ENCODE assay signal across 16 cellular contexts in the genomic region with DNA sequence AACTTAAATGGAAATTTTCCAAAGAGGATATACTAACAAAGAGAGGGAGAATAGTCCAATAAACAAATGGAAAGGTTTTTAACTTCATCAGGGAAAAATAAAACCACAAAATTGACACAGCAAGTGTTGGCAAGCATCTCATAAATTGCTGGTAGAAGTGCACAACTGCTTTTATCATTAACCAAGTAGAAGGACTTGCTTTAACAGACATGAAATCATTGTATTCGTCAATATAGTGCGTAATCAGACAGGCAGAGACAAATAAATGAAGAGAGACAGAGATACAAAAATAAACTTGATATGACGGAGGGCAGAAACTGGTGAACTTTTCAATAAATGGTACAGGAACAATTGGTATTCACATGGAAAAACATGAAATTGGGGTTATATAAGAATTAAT. TPM values are rescaled to one million over a fixed set of nuclear protein-coding genes. Genes with fewer than 3 reads are reported as not detected.
A peak's percentile ranks its signal among the peaks of the same experiment; 100 is the strongest.
DNase-seq lines count a peak whose midpoint lies in the region; ATAC-seq and TF ChIP-seq lines count a peak whose summit lies in the region.
"Had no signal": no experiment of that assay in that cellular context is flagged by ENCODE, and none has a peak within 500 bp of the region (broad histone marks: within the 10 kb centered on the region; RNA-seq: fewer than 3 reads in every experiment).

No MANE protein-coding gene starts in this region.

- BruUV-seq in Panc1 (replicated peaks; lab: Mats Ljungman, UMichigan), result TSS peak; percentile 29

- H3K36me3 ChIP-seq in Panc1 (ENCODE audit: control insufficient read depth, insufficient read depth, low read length), result peaks cover 3% of the 10 kb centered on the region; the same call in 1 of the 2 replicates

- H3K36me3 Mint-ChIP-seq in activated naive CD8-positive, alpha-beta T cell, result peaks cover 15% of the 10 kb centered on the region
- peaks cover 50% of the 10 kb centered on the region for H3K36me3 Mint-ChIP-seq in activated naive CD8-positive, alpha-beta T cell treated with anti-CD3 and anti-CD28 coated beads, Interleukin-2, amount 50 U/mL, for 24 hours (ENCODE audit: low read depth)
- H3K36me3 Mint-ChIP-seq in central memory CD8-positive, alpha-beta T cell (ENCODE audit: insufficient read depth), result peaks cover 50% of the 10 kb centered on the region
- peaks cover 38% of the 10 kb centered on the region for H3K36me3 Mint-ChIP-seq in osteocyte (ENCODE audit: unreplicated experiment)

- POLR2A ChIA-PET in Panc1 (lab: Charles Lee), result no interaction called here

- CTCF ChIA-PET in Panc1 (lab: Charles Lee), result no interaction called here

- H3K4me1 ChIP-seq in Panc1 (ENCODE audit: control insufficient read depth, insufficient read depth, low read length), result no peaks in the 10 kb centered on the region; the same call in 1 of the 2 replicates
- H3K4me1 ChIP-seq: BE2C, Caco-2 had no signal

- no peak overlapping the region for H3K27ac ChIP-seq in Panc1 (ENCODE audit: low read length)

- DNase-seq in activated naive CD8-positive, alpha-beta T cell treated with anti-CD3 and anti-CD28 coated beads, Interleukin-2, amount 50 U/mL, for 24 hours, result no peak
- DNase-seq in Panc1 (ENCODE audit: low read depth, low spot score), result no peak
- DNase-seq in central memory CD8-positive, alpha-beta T cell (ENCODE audit: low spot score in 2 of 2), result no peak
- no peak for DNase-seq in osteocyte (ENCODE audit: extremely low spot score, unreplicated experiment)
- DNase-seq in activated CD8-positive, alpha-beta memory T cell treated with anti-CD3 and anti-CD28 coated beads, Interleukin-2, amount 50 U/mL, for 4 hours, result no peak
- no peak for DNase-seq in RKO (ENCODE audit: low spot score)
- DNase-seq: ACHN; BE2C; C1 segment of cervical spinal cord; Caco-2; CD4-positive, alpha-beta T cell; DMS79 treated with DMSO at 0.1 percent for 48 hours; GF-D8; HCEC 1CT; KG1 had no signal

- no peaks in the 10 kb centered on the region for H3K9me3 ChIP-seq in Panc1 (ENCODE audit: control insufficient read depth, insufficient read depth, low read depth, low read length)
- H3K9me3 ChIP-seq: BE2C, Caco-2 had no signal

- no peaks in the 10 kb centered on the region for H3K9me3 Mint-ChIP-seq in activated naive CD8-positive, alpha-beta T cell (ENCODE audit: low read depth)
- no peaks in the 10 kb centered on the region for H3K9me3 Mint-ChIP-seq in activated naive CD8-positive, alpha-beta T cell treated with anti-CD3 and anti-CD28 coated beads, Interleukin-2, amount 50 U/mL, for 24 hours
- no peaks in the 10 kb centered on the region for H3K9me3 Mint-ChIP-seq in central memory CD8-positive, alpha-beta T cell
- H3K9me3 Mint-ChIP-seq in osteocyte (ENCODE audit: unreplicated experiment), result peaks cover 6% of the 10 kb centered on the region
- H3K9me3 Mint-ChIP-seq: CD4-positive, alpha-beta T cell had no signal

- peak overlapping the region; percentile 30 for H3K27ac Mint-ChIP-seq in activated naive CD8-positive, alpha-beta T cell
- H3K27ac Mint-ChIP-seq in activated naive CD8-positive, alpha-beta T cell treated with anti-CD3 and anti-CD28 coated beads, Interleukin-2, amount 50 U/mL, for 24 hours, result no peak overlapping the region
- H3K27ac Mint-ChIP-seq in central memory CD8-positive, alpha-beta T cell (ENCODE audit: low read depth), result peak overlapping the region; percentile 38
- H3K27ac Mint-ChIP-seq in osteocyte (ENCODE audit: unreplicated experiment), result peak overlapping the region; percentile 0
- H3K27ac Mint-ChIP-seq: CD4-positive, alpha-beta T cell had no signal

- TF ChIP-seq CTCF in Panc1 (IDR thresholded peaks at IDR 0.05) (no peak), osteocyte (IDR thresholded peaks at IDR 0.05) (no peak)

- no peaks in the 10 kb centered on the region for H3K27me3 ChIP-seq in Panc1 (ENCODE audit: control insufficient read depth, insufficient read depth, low read length)
- H3K27me3 ChIP-seq: BE2C had no signal

- in situ Hi-C loops in Panc1 (cut with HindIII; ENCODE audit: low pct_unique_long_range_greater_than_20kb, low sequenced_read_pairs), result no loop called here

- H3K4me3 ChIP-seq in Panc1 (ENCODE audit: low read depth in 2 of 2, low read length in 2 of 2), result no peak overlapping the region

- no peak for ATAC-seq in activated naive CD8-positive, alpha-beta T cell treated with anti-CD3 and anti-CD28 coated beads, Interleukin-2, amount 50 U/mL, for 24 hours
- ATAC-seq in Panc1, result no peak
- ATAC-seq in central memory CD8-positive, alpha-beta T cell (replicated peaks; ENCODE audit: extremely low read depth, poor library complexity, severe bottlenecking), result no peak

- peaks cover 41% of the 10 kb centered on the region for H3K4me1 Mint-ChIP-seq in activated naive CD8-positive, alpha-beta T cell (ENCODE audit: low read depth)
- peaks cover 32% of the 10 kb centered on the region for H3K4me1 Mint-ChIP-seq in activated naive CD8-positive, alpha-beta T cell treated with anti-CD3 and anti-CD28 coated beads, Interleukin-2, amount 50 U/mL, for 24 hours
- H3K4me1 Mint-ChIP-seq in central memory CD8-positive, alpha-beta T cell, result peaks cover 37% of the 10 kb centered on the region
- H3K4me1 Mint-ChIP-seq in osteocyte (ENCODE audit: unreplicated experiment), result peaks cover 2% of the 10 kb centered on the region

- no peaks in the 10 kb centered on the region for H3K27me3 Mint-ChIP-seq in activated naive CD8-positive, alpha-beta T cell
- H3K27me3 Mint-ChIP-seq in activated naive CD8-positive, alpha-beta T cell treated with anti-CD3 and anti-CD28 coated beads, Interleukin-2, amount 50 U/mL, for 24 hours, result no peaks in the 10 kb centered on the region
- H3K27me3 Mint-ChIP-seq in central memory CD8-positive, alpha-beta T cell, result no peaks in the 10 kb centered on the region
- H3K27me3 Mint-ChIP-seq in osteocyte (ENCODE audit: unreplicated experiment), result no peaks in the 10 kb centered on the region
- H3K27me3 Mint-ChIP-seq: CD4-positive, alpha-beta T cell had no signal

- no peak overlapping the region for H3K4me3 Mint-ChIP-seq in activated naive CD8-positive, alpha-beta T cell
- H3K4me3 Mint-ChIP-seq in activated naive CD8-positive, alpha-beta T cell treated with anti-CD3 and anti-CD28 coated beads, Interleukin-2, amount 50 U/mL, for 24 hours, result no peak overlapping the region
- H3K4me3 Mint-ChIP-seq in central memory CD8-positive, alpha-beta T cell, result no peak overlapping the region
- no peak overlapping the region for H3K4me3 Mint-ChIP-seq in osteocyte (ENCODE audit: unreplicated experiment)
- H3K4me3 Mint-ChIP-seq: CD4-positive, alpha-beta T cell had no signal

- intact Hi-C loops in Panc1 (cut with micrococcal nuclease; ENCODE audit: unreplicated experiment), result no loop called here

RNA-seq across cellular contexts. Expression of a gene that starts 7.4 kb away (rescaled TPM):
- 7.9 TPM for total RNA-seq in Panc1 (2021; ENCODE audit: unreplicated experiment)
- 4.7 TPM for polyA plus RNA-seq in Panc1 (2012; ENCODE audit: insufficient read length)
- 7.2 and 8.2 TPM in 2 replicates for total RNA-seq in osteocyte

RNA-seq across cellular contexts. Expression of a gene that starts 13.1 kb away (rescaled TPM):
- total RNA-seq in Panc1 (2021; ENCODE audit: unreplicated experiment), result 7.1 TPM
- 2.6 TPM for polyA plus RNA-seq in Panc1 (2012; ENCODE audit: insufficient read length)
- total RNA-seq in osteocyte, result 6.5 and 6.7 TPM in 2 replicates
